8 cellular contexts compared by ENCODE assay signal in the genomic region with DNA sequence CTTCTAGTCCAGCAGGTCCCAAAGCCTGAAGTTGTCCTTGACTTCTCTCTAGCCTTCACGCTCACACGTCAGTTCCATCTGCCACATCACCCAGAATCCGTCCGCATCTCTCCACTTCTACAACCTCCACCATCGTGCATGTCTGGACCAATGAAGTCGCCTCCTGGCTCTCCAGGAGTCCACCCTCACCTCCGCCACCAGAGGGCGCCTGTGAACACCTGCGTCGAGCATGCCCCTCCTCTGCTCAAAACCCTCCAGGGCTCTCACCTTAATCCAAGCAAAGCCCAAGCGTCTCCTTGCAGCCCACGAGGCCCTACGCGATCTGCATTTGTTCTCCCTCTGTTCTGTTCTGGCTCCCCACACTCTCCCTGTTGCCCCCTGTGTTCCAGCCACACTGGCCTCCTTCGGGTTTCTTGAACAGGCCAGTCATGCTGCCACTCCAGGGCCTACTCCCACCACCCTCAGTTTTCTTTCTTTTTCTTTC. TPM values are rescaled to one million over a fixed set of nuclear protein-coding genes. Genes with fewer than 3 reads are reported as not detected.
DNase-seq lines count a peak whose midpoint lies in the region; ATAC-seq and TF ChIP-seq lines count a peak whose summit lies in the region.

No MANE protein-coding gene starts in this region.

- no peaks in the 10 kb centered on the region for H3K36me3 Mint-ChIP-seq in mesothelial cell of epicardium

- H3K27me3 Mint-ChIP-seq in mesothelial cell of epicardium (ENCODE audit: low read depth): peaks cover 2% of the 10 kb centered on the region

- no peaks in the 10 kb centered on the region for H3K9me3 Mint-ChIP-seq in mesothelial cell of epicardium

- ATAC-seq in GM18861 (IDR thresholded peaks at IDR 0.05; ENCODE audit: unreplicated experiment) (peak; percentile 65), HG03520 (IDR thresholded peaks at IDR 0.05; ENCODE audit: unreplicated experiment) (peak; percentile 71)

- in situ Hi-C loops in ACHN (cut with HindIII; ENCODE audit: low pct_ligation_motif_present, low pct_unique_long_range_greater_than_20kb, low sequenced_read_pairs): no loop called here

- TF ChIP-seq CTCF in mesothelial cell of epicardium (IDR thresholded peaks at IDR 0.05; ENCODE audit: unreplicated experiment): peak; percentile 90

- H3K27ac Mint-ChIP-seq in mesothelial cell of epicardium: peak overlapping the region; percentile 58

- H3K4me3 Mint-ChIP-seq in mesothelial cell of epicardium: no peak overlapping the region

- DNase-seq in ACHN: peak; percentile 81
- peak; percentile 97 for DNase-seq in NCI-H82 treated with DMSO at 0.1 percent for 48 hours (lab: John Stamatoyannopoulos, UW; ENCODE audit: unreplicated experiment)
- DNase-seq in activated CD4-positive, alpha-beta T cell treated with anti-CD3 and anti-CD28 coated beads, Interleukin-2, amount 50 U/mL, for 48 hours: peak; percentile 93 to 94
- peak; percentile 82 for DNase-seq in effector CD8-positive, alpha-beta T cell (lab: John Stamatoyannopoulos, UW)
- peak; percentile 80 to 92 for DNase-seq in mesothelial cell of epicardium (ENCODE audit: low spot score in 2 of 2, unreplicated experiment in 2 of 2)
- DNase-seq in stimulated activated CD8-positive, alpha-beta memory T cell treated with anti-CD3 and anti-CD28 coated beads, Interleukin-7, amount 100 ng/mL, for 1 hour (ENCODE audit: low read depth in 2 of 2): peak; percentile 75 to 81

- no peaks in the 10 kb centered on the region for H3K4me1 Mint-ChIP-seq in mesothelial cell of epicardium

RNA-seq across cellular contexts. Expression of a gene that starts 3.7 kb away (rescaled TPM):
- 0.45 TPM in 1 of 3 replicates, not detected in the others for total RNA-seq in mesothelial cell of epicardium

RNA-seq across cellular contexts. Expression of a gene that starts 6.4 kb away (rescaled TPM):
- total RNA-seq in mesothelial cell of epicardium: 91.6 to 98.6 TPM (median 92.2 TPM) in 3 replicates

RNA-seq across cellular contexts. Expression of a gene that starts 15.2 kb away (rescaled TPM):
- 59.1 to 61.8 TPM (median 61.2 TPM) in 3 replicates for total RNA-seq in mesothelial cell of epicardium

RNA-seq across cellular contexts. Expression of a gene that starts 20.8 kb away (rescaled TPM):
- total RNA-seq in mesothelial cell of epicardium: 3.6 to 4.1 TPM (median 3.7 TPM) in 3 replicates

RNA-seq across cellular contexts. Expression of a gene that starts 34.9 kb away (rescaled TPM):
- 14.3 to 19.2 TPM (median 16.2 TPM) in 3 replicates for total RNA-seq in mesothelial cell of epicardium

Comparison
In these comparisons a context has a peak if more than half of its experiments do, and no peak if none do; other contexts are left out.
1. Peak in every context shown above with its lines: DNase-seq and ATAC-seq.